In the genomic region with DNA sequence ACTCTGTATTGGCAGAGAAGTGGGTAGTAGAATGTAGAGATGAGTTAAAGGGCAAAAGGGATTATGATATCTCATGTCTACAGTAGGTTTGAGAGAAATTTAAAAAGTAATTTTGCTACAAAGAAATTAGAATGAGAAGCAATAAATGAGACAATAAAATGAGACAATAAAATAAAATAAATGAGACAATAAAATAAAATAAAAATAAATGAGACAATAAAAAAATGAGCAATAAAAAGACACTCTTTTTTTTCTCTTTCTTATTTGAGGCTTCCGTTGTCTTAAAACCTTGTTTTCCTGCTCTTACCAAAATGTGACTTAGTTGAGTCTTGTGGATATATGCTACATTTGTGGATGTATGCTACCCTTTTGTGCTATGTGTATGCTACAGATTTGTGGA, we compare ENCODE assay signal across 28 cellular contexts.
"Had no signal": no experiment of that assay in that cellular context is flagged by ENCODE, and none has a peak within 500 bp of the region (broad histone marks: within the 10 kb centered on the region; RNA-seq: fewer than 3 reads in every experiment).

No MANE protein-coding gene starts in this region.

- H3K79me2 ChIP-seq: parathyroid adenoma had no signal

- FAIRE-seq: small intestine, urothelium cell line had no signal

- H3K4me2 ChIP-seq: neural progenitor cell had no signal

- H3K4me3 Mint-ChIP-seq: natural killer cell treated with Interleukin-12 subunit alpha and Interleukin-12 subunit beta and Interleukin-15 and Interleukin-18, amount 100 ng/mL, for 72 hours; neural progenitor cell; stimulated activated effector memory CD8-positive, alpha-beta T cell treated with anti-CD3 and anti-CD28 coated beads, Interleukin-12 subunit alpha, Interleukin-12 subunit beta, amount 100 ng/mL, for 72 hours; stimulated activated naive B cell treated with anti-CD40 and anti-IgM and Interleukin-4, amounts not matched to agents 10 μg/mL and 1 μg/mL and 100 μg/mL, for 72 hours; stimulated activated naive CD8-positive, alpha-beta T cell treated with anti-CD3 and anti-CD28 coated beads, Interleukin-15, Interleukin-2, amounts not matched to agents 100 ng/mL and 50 ng/mL, for 24 hours had no signal

- H2AFZ ChIP-seq: neural progenitor cell, parathyroid adenoma had no signal

- H3K9me3 Mint-ChIP-seq: natural killer cell treated with Interleukin-12 subunit alpha and Interleukin-12 subunit beta and Interleukin-15 and Interleukin-18, amount 100 ng/mL, for 72 hours; stimulated activated effector memory CD8-positive, alpha-beta T cell treated with anti-CD3 and anti-CD28 coated beads, Interleukin-12 subunit alpha, Interleukin-12 subunit beta, amount 100 ng/mL, for 72 hours had no signal

- H3K4me1 ChIP-seq: neural progenitor cell, parathyroid adenoma, psoas muscle, right lobe of liver, stomach, thyroid gland, upper lobe of left lung, vagina had no signal

- ATAC-seq: natural killer cell treated with Interleukin-12 subunit alpha and Interleukin-12 subunit beta and Interleukin-15 and Interleukin-18, amount 100 ng/mL, for 72 hours; psoas muscle; right cardiac atrium; right lobe of liver; stimulated activated effector memory CD8-positive, alpha-beta T cell treated with anti-CD3 and anti-CD28 coated beads, Interleukin-12 subunit alpha, Interleukin-12 subunit beta, amount 100 ng/mL, for 72 hours; stimulated activated naive B cell treated with anti-CD40 and anti-IgM and Interleukin-4, amounts not matched to agents 10 μg/mL and 1 μg/mL and 100 μg/mL, for 72 hours had no signal

- H3K4me3 ChIP-seq: neural progenitor cell, ovary, psoas muscle, right lobe of liver, sigmoid colon, stomach, thoracic aorta, thyroid gland, tibial nerve, upper lobe of left lung, vagina had no signal

- H3K36me3 ChIP-seq: neural progenitor cell, ovary, right lobe of liver, sigmoid colon, stomach, thoracic aorta, thyroid gland, tibial nerve, upper lobe of left lung, vagina had no signal

- DNase-seq: occipital lobe; ovary; posterior cingulate gyrus; psoas muscle; right cardiac atrium; right lobe of liver; sigmoid colon; small intestine; stimulated activated CD4-positive, alpha-beta T cell treated with anti-CD3 and anti-CD28 coated beads, Interleukin-15, amount 100 ng/mL, for 24 hours; stimulated activated CD4-positive, alpha-beta T cell treated with anti-CD3 and anti-CD28 coated beads, Interleukin-2, amount 100 ng/mL, for 24 hours; stimulated activated CD4-positive, alpha-beta T cell treated with anti-CD3 and anti-CD28 coated beads, Interleukin-2, amount 100 ng/mL, for 48 hours; stimulated activated CD4-positive, alpha-beta T cell treated with anti-CD3 and anti-CD28 coated beads, Interleukin-4, amount 100 ng/mL, for 24 hours; stimulated activated naive B cell treated with anti-CD40 and anti-IgM and Interleukin-4, amounts not matched to agents 10 μg/mL and 1 μg/mL and 100 μg/mL, for 72 hours; stimulated activated naive CD4-positive, alpha-beta T cell treated with Interleukin-2 at 50 U/mL for 16 hours; stomach; thyroid gland; trophoblast cell; upper lobe of left lung had no signal

- H3K27ac ChIP-seq: neural progenitor cell, ovary, parathyroid adenoma, psoas muscle, right lobe of liver, sigmoid colon, stomach, thoracic aorta, thyroid gland, tibial nerve, upper lobe of left lung, vagina had no signal

- H3K27me3 ChIP-seq: neural progenitor cell, ovary, right lobe of liver, sigmoid colon, stomach, thyroid gland, tibial nerve, upper lobe of left lung, vagina had no signal

- H3K36me3 Mint-ChIP-seq: natural killer cell treated with Interleukin-12 subunit alpha and Interleukin-12 subunit beta and Interleukin-15 and Interleukin-18, amount 100 ng/mL, for 72 hours; neural progenitor cell; stimulated activated effector memory CD8-positive, alpha-beta T cell treated with anti-CD3 and anti-CD28 coated beads, Interleukin-12 subunit alpha, Interleukin-12 subunit beta, amount 100 ng/mL, for 72 hours; stimulated activated naive B cell treated with anti-CD40 and anti-IgM and Interleukin-4, amounts not matched to agents 10 μg/mL and 1 μg/mL and 100 μg/mL, for 72 hours had no signal

- H3K9ac ChIP-seq: neural progenitor cell, parathyroid adenoma had no signal

- H3K27ac Mint-ChIP-seq: natural killer cell treated with Interleukin-12 subunit alpha and Interleukin-12 subunit beta and Interleukin-15 and Interleukin-18, amount 100 ng/mL, for 72 hours; neural progenitor cell; progenitor cell of endocrine pancreas; stimulated activated effector memory CD8-positive, alpha-beta T cell treated with anti-CD3 and anti-CD28 coated beads, Interleukin-12 subunit alpha, Interleukin-12 subunit beta, amount 100 ng/mL, for 72 hours; stimulated activated naive B cell treated with anti-CD40 and anti-IgM and Interleukin-4, amounts not matched to agents 10 μg/mL and 1 μg/mL and 100 μg/mL, for 72 hours; stimulated activated naive CD8-positive, alpha-beta T cell treated with anti-CD3 and anti-CD28 coated beads, Interleukin-15, Interleukin-2, amounts not matched to agents 100 ng/mL and 50 ng/mL, for 24 hours had no signal

- H3K9me3 ChIP-seq: ovary, right lobe of liver, thoracic aorta, thyroid gland, vagina had no signal

- H3K27me3 Mint-ChIP-seq: natural killer cell treated with Interleukin-12 subunit alpha and Interleukin-12 subunit beta and Interleukin-15 and Interleukin-18, amount 100 ng/mL, for 72 hours; progenitor cell of endocrine pancreas; stimulated activated naive B cell treated with anti-CD40 and anti-IgM and Interleukin-4, amounts not matched to agents 10 μg/mL and 1 μg/mL and 100 μg/mL, for 72 hours; stimulated activated naive CD8-positive, alpha-beta T cell treated with anti-CD3 and anti-CD28 coated beads, Interleukin-15, Interleukin-2, amounts not matched to agents 100 ng/mL and 50 ng/mL, for 24 hours had no signal

- H3K4me1 Mint-ChIP-seq: neural progenitor cell; stimulated activated effector memory CD8-positive, alpha-beta T cell treated with anti-CD3 and anti-CD28 coated beads, Interleukin-12 subunit alpha, Interleukin-12 subunit beta, amount 100 ng/mL, for 72 hours; stimulated activated naive B cell treated with anti-CD40 and anti-IgM and Interleukin-4, amounts not matched to agents 10 μg/mL and 1 μg/mL and 100 μg/mL, for 72 hours had no signal
